8 cellular contexts compared by ENCODE assay signal in genomic region chr2:144426981-144427479, GRCh38.
A peak's percentile ranks its signal among the peaks of the same experiment; 100 is the strongest.
DNase-seq lines count a peak whose midpoint lies in the region; ATAC-seq and TF ChIP-seq lines count a peak whose summit lies in the region.
"Had no signal": no experiment of that assay in that cellular context is flagged by ENCODE, and none has a peak within 500 bp of the region (broad histone marks: within the 10 kb centered on the region; RNA-seq: fewer than 3 reads in every experiment).

No MANE protein-coding gene starts in this region.

- POLR2A ChIA-PET in PC-9 (lab: Charles Lee; ENCODE audit: unreplicated experiment), result no interaction called here

- H2AFZ ChIP-seq in PC-9, result 0 out of 2 replicates have a peak overlapping the region, but pooled peaks have one; percentile 48

- H3K9me2 ChIP-seq in PC-9 (ENCODE audit: insufficient read depth), result no peaks in the 10 kb centered on the region

- intact Hi-C loops in PC-9 (cut with micrococcal nuclease; ENCODE audit: unreplicated experiment), result no loop called here
- intact Hi-C loops in esophagus muscularis mucosa (cut with DNase I), result no loop called here
- intact Hi-C loops in upper lobe of right lung (cut with DNase I), result no loop called here

- H3K9me3 ChIP-seq in PC-9 (ENCODE audit: insufficient read depth, low read depth) (no peaks in the 10 kb centered on the region), esophagus muscularis mucosa (no peaks in the 10 kb centered on the region), muscle layer of duodenum (ENCODE audit: control insufficient read depth in 1 of 2, low read length in 2 of 2) (no peaks in the 10 kb centered on the region), upper lobe of right lung (no peaks in the 10 kb centered on the region)

- no peaks in the 10 kb centered on the region for H3K79me2 ChIP-seq in PC-9 (ENCODE audit: low read depth)

- no peaks in the 10 kb centered on the region for H3K36me3 ChIP-seq in PC-9 (ENCODE audit: low read depth)
- H3K36me3 ChIP-seq in esophagus muscularis mucosa, result peaks cover 0 to 5% (median 0%) of the 10 kb centered on the region in 4 donors
- H3K36me3 ChIP-seq in muscle layer of duodenum (ENCODE audit: control insufficient read depth in 1 of 2, insufficient read depth in 2 of 2, low read length in 2 of 2), result peaks cover 0 to 13% of the 10 kb centered on the region in 2 donors
- H3K36me3 ChIP-seq in upper lobe of right lung, result peaks cover 26% of the 10 kb centered on the region

- H3K4me3 ChIP-seq in PC-9, result no peak overlapping the region
- H3K4me3 ChIP-seq in esophagus muscularis mucosa, result no peak overlapping the region
- no peak overlapping the region for H3K4me3 ChIP-seq in muscle layer of duodenum (ENCODE audit: low read depth in 1 of 2, low read length in 2 of 2)
- no peak overlapping the region for H3K4me3 ChIP-seq in upper lobe of right lung

- no peaks in the 10 kb centered on the region for H3K27me3 ChIP-seq in PC-9 (ENCODE audit: insufficient read depth, low read depth)
- H3K27me3 ChIP-seq in esophagus muscularis mucosa, result no peaks in the 10 kb centered on the region
- H3K27me3 ChIP-seq in muscle layer of duodenum (ENCODE audit: low read depth, low read length), result no peaks in the 10 kb centered on the region
- H3K27me3 ChIP-seq in upper lobe of right lung, result no peaks in the 10 kb centered on the region

- no peaks in the 10 kb centered on the region for H3K4me1 ChIP-seq in PC-9 (replicated peaks; ENCODE audit: insufficient read depth)
- peaks cover 10 to 25% (median 15%) of the 10 kb centered on the region in 4 donors for H3K4me1 ChIP-seq in esophagus muscularis mucosa
- peaks cover 2 to 10% of the 10 kb centered on the region in 2 donors for H3K4me1 ChIP-seq in muscle layer of duodenum (ENCODE audit: control insufficient read depth in 1 of 2, insufficient read depth in 2 of 2, low read length in 2 of 2)
- H3K4me1 ChIP-seq in upper lobe of right lung, result peaks cover 34% of the 10 kb centered on the region

- no peak for TF ChIP-seq POLR2A in esophagus muscularis mucosa (IDR thresholded peaks at IDR 0.05; ENCODE audit: low read depth)

- peaks cover 3% of the 10 kb centered on the region; the same call in 1 of the 2 replicates for H3F3A ChIP-seq in PC-9 (ENCODE audit: insufficient read depth, low read depth)

- peak; percentile 85 for ATAC-seq in upper lobe of right lung

- WGBS in esophagus muscularis mucosa, result 31% methylated on average over 4 of the region's 4 CpGs

- H3K4me2 ChIP-seq in PC-9, result no peak overlapping the region

- DNase-seq in PC-9 (no peak), esophagus muscularis mucosa (ENCODE audit: extremely low spot score) (no peak), upper lobe of right lung (no peak), epidermal melanocyte (ENCODE audit: insufficient read length, low spot score) (no peak), NCI-H526 (lab: John Stamatoyannopoulos, UW) (no peak)
- no peak for DNase-seq in stimulated activated CD8-positive, alpha-beta memory T cell treated with anti-CD3 and anti-CD28 coated beads, Interleukin-4, amount 100 ng/mL, for 48 hours
- DNase-seq: NCI-H1105 had no signal

- H3K27ac ChIP-seq in PC-9 (no peak overlapping the region), esophagus muscularis mucosa (replicated peaks in 1 of 4) (peak overlapping the region in 3 of 4 donors; percentile 3 to 53 (median 23)), muscle layer of duodenum (ENCODE audit: low read length) (peak overlapping the region; percentile 28), upper lobe of right lung (peak overlapping the region; percentile 32)

- no peak for TF ChIP-seq EP300 in esophagus muscularis mucosa (IDR thresholded peaks at IDR 0.05)

- no TSS peak for BruUV-seq in PC-9 (replicated peaks; lab: Mats Ljungman, UMichigan)

- no peak for TF ChIP-seq CTCF in PC-9 (conservative IDR thresholded peaks at IDR 0.05)
- no peak for TF ChIP-seq CTCF in esophagus muscularis mucosa (IDR thresholded peaks at IDR 0.05)
- TF ChIP-seq CTCF in upper lobe of right lung (IDR thresholded peaks at IDR 0.05), result no peak

- CTCF ChIA-PET in PC-9 (lab: Charles Lee), result no interaction called here

- H4K20me1 ChIP-seq in PC-9 (ENCODE audit: insufficient read depth), result no peaks in the 10 kb centered on the region
